ENCODE assay signal across 9 cellular contexts in the genomic region with DNA sequence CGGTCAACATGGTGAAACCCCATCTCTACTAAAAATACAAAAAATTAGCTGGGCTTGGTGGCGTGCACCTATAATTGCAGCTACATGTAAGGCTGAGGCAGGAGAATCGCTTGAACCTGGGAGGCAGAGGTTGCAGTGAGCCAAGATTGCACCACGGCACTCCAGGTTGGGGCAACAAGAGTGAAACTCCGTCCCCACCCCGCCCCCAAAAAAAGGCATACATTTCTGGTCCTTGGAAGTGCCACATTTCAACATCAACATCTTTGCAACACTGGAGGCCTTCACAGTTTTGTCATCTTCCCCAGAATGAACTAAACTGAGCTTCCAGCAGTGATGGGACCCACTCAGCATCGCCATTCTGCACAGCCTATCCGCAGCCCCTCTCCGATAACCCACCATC. TPM values are rescaled to one million over a fixed set of nuclear protein-coding genes. Genes with fewer than 3 reads are reported as not detected.
DNase-seq lines count a peak whose midpoint lies in the region; TF ChIP-seq lines count a peak whose summit lies in the region.
"Had no signal": no experiment of that assay in that cellular context is flagged by ENCODE, and none has a peak within 500 bp of the region (broad histone marks: within the 10 kb centered on the region; RNA-seq: fewer than 3 reads in every experiment).

No MANE protein-coding gene starts in this region.

- no peaks in the 10 kb centered on the region for H3K27me3 Mint-ChIP-seq in activated CD4-positive, alpha-beta T cell treated with anti-CD3 and anti-CD28 coated beads, Interleukin-2, amount 10 ng/mL, durations not matched to agents 7 days and 5 days
- no peaks in the 10 kb centered on the region for H3K27me3 Mint-ChIP-seq in activated T-helper 1 cell treated with anti-CD3 and anti-CD28 coated beads, Interleukin-12 subunit alpha, Interleukin-12 subunit beta, Interleukin-2, Interleukin-4 antibody, amounts not matched to agents 30 ng/mL and 10 ng/mL and 1 ng/mL, durations not matched to agents 14 hours and 24 hours and 36 hours (ENCODE audit: insufficient read depth)

- no peaks in the 10 kb centered on the region for H3K9me3 Mint-ChIP-seq in activated CD4-positive, alpha-beta T cell treated with anti-CD3 and anti-CD28 coated beads, Interleukin-2, amount 10 ng/mL, durations not matched to agents 7 days and 5 days
- no peaks in the 10 kb centered on the region for H3K9me3 Mint-ChIP-seq in activated T-helper 1 cell treated with anti-CD3 and anti-CD28 coated beads, Interleukin-12 subunit alpha, Interleukin-12 subunit beta, Interleukin-2, Interleukin-4 antibody, amounts not matched to agents 30 ng/mL and 10 ng/mL and 1 ng/mL, durations not matched to agents 14 hours and 24 hours and 36 hours

- POLR2A ChIA-PET in activated CD4-positive, alpha-beta T cell treated with anti-CD3 and anti-CD28 coated beads, Interleukin-2, amount 10 ng/mL, durations not matched to agents 7 days and 5 days (lab: Charles Lee) = no interaction called here

- H3K4me3 ChIP-seq in mucosa of rectum (ENCODE audit: low read length in 2 of 2) (peak overlapping the region in 1 of 2 donors; percentile 31), thymus (ENCODE audit: low read length) (no peak overlapping the region), ascending aorta (no peak overlapping the region)

- no peaks in the 10 kb centered on the region for H3K9me3 ChIP-seq in mucosa of rectum (ENCODE audit: control insufficient read depth in 2 of 2, low read length in 2 of 2)
- H3K9me3 ChIP-seq in thymus (ENCODE audit: control insufficient read depth) = no peaks in the 10 kb centered on the region
- H3K9me3 ChIP-seq in ascending aorta = no peaks in the 10 kb centered on the region

- H3K36me3 ChIP-seq in mucosa of rectum (ENCODE audit: control insufficient read depth in 2 of 2, insufficient read depth in 2 of 2, low read length in 2 of 2) = peaks cover 26 to 34% of the 10 kb centered on the region in 2 donors
- peaks cover 48% of the 10 kb centered on the region for H3K36me3 ChIP-seq in thymus (ENCODE audit: control insufficient read depth, insufficient read depth)
- no peaks in the 10 kb centered on the region for H3K36me3 ChIP-seq in ascending aorta

- H3K36me3 Mint-ChIP-seq in activated CD4-positive, alpha-beta T cell treated with anti-CD3 and anti-CD28 coated beads, Interleukin-2, amount 10 ng/mL, durations not matched to agents 7 days and 5 days (ENCODE audit: low read depth) = peaks cover 39% of the 10 kb centered on the region
- peaks cover 32% of the 10 kb centered on the region for H3K36me3 Mint-ChIP-seq in activated T-helper 1 cell treated with anti-CD3 and anti-CD28 coated beads, Interleukin-12 subunit alpha, Interleukin-12 subunit beta, Interleukin-2, Interleukin-4 antibody, amounts not matched to agents 30 ng/mL and 10 ng/mL and 1 ng/mL, durations not matched to agents 14 hours and 24 hours and 36 hours (ENCODE audit: low read depth)

- TF ChIP-seq CTCF in ascending aorta (IDR thresholded peaks at IDR 0.05) = no peak

- WGBS in thymus = 97% methylated on average over 9 of the region's 9 CpGs

- H3K4me1 ChIP-seq in mucosa of rectum (ENCODE audit: control insufficient read depth in 2 of 2, insufficient read depth in 2 of 2, low read length in 2 of 2) = peaks cover 61 to 66% of the 10 kb centered on the region in 2 donors
- H3K4me1 ChIP-seq in thymus (ENCODE audit: control insufficient read depth, insufficient read depth, low read length) = peaks cover 77% of the 10 kb centered on the region
- peaks cover 8 to 30% of the 10 kb centered on the region in 2 donors for H3K4me1 ChIP-seq in ascending aorta

- no peak for DNase-seq in activated CD4-positive, alpha-beta T cell treated with anti-CD3 and anti-CD28 coated beads, Interleukin-2, amount 10 ng/mL, durations not matched to agents 7 days and 5 days
- DNase-seq in activated CD4-positive, alpha-beta T cell treated with anti-CD3 and anti-CD28 coated beads, Interleukin-2, amount 50 U/mL, for 4 hours = no peak
- DNase-seq in activated T-helper 1 cell treated with anti-CD3 and anti-CD28 coated beads, Interleukin-12 subunit alpha, Interleukin-12 subunit beta, Interleukin-2, Interleukin-4 antibody, amounts not matched to agents 30 ng/mL and 10 ng/mL and 1 ng/mL, durations not matched to agents 14 hours and 24 hours and 36 hours (ENCODE audit: low spot score) = no peak
- DNase-seq in head of caudate nucleus (no peak), ascending aorta (ENCODE audit: low spot score in 2 of 2) (no peak), activated gamma-delta T cell treated with Interleukin-2 at 50 U/mL for 16 hours (no peak)

- intact Hi-C loops in activated T-helper 1 cell treated with anti-CD3 and anti-CD28 coated beads, Interleukin-12 subunit alpha, Interleukin-12 subunit beta, Interleukin-2, Interleukin-4 antibody, amounts not matched to agents 30 ng/mL and 10 ng/mL and 1 ng/mL, durations not matched to agents 14 hours and 24 hours and 36 hours (cut with micrococcal nuclease) = no loop called here
- intact Hi-C loops in head of caudate nucleus (cut with DNase I) = no loop called here
- intact Hi-C loops in ascending aorta (cut with DNase I) = no loop called here

- H3K4me3 Mint-ChIP-seq in activated CD4-positive, alpha-beta T cell treated with anti-CD3 and anti-CD28 coated beads, Interleukin-2, amount 10 ng/mL, durations not matched to agents 7 days and 5 days = no peak overlapping the region
- H3K4me3 Mint-ChIP-seq in activated T-helper 1 cell treated with anti-CD3 and anti-CD28 coated beads, Interleukin-12 subunit alpha, Interleukin-12 subunit beta, Interleukin-2, Interleukin-4 antibody, amounts not matched to agents 30 ng/mL and 10 ng/mL and 1 ng/mL, durations not matched to agents 14 hours and 24 hours and 36 hours = no peak overlapping the region

- peaks cover 82% of the 10 kb centered on the region for H3K4me1 Mint-ChIP-seq in activated CD4-positive, alpha-beta T cell treated with anti-CD3 and anti-CD28 coated beads, Interleukin-2, amount 10 ng/mL, durations not matched to agents 7 days and 5 days
- peaks cover 84% of the 10 kb centered on the region for H3K4me1 Mint-ChIP-seq in activated T-helper 1 cell treated with anti-CD3 and anti-CD28 coated beads, Interleukin-12 subunit alpha, Interleukin-12 subunit beta, Interleukin-2, Interleukin-4 antibody, amounts not matched to agents 30 ng/mL and 10 ng/mL and 1 ng/mL, durations not matched to agents 14 hours and 24 hours and 36 hours (ENCODE audit: low read depth)

- H3K9ac ChIP-seq in mucosa of rectum (ENCODE audit: low read depth in 1 of 2, low read length in 2 of 2) = no peak overlapping the region

- no peaks in the 10 kb centered on the region for H3K27me3 ChIP-seq in mucosa of rectum (ENCODE audit: control insufficient read depth in 2 of 2, insufficient read depth in 2 of 2, low read length in 2 of 2)
- no peaks in the 10 kb centered on the region for H3K27me3 ChIP-seq in thymus (ENCODE audit: control insufficient read depth, insufficient read depth)
- H3K27me3 ChIP-seq in ascending aorta = no peaks in the 10 kb centered on the region

- H3K27ac Mint-ChIP-seq in activated CD4-positive, alpha-beta T cell treated with anti-CD3 and anti-CD28 coated beads, Interleukin-2, amount 10 ng/mL, durations not matched to agents 7 days and 5 days = peak overlapping the region; percentile 43
- peak overlapping the region; percentile 35 for H3K27ac Mint-ChIP-seq in activated T-helper 1 cell treated with anti-CD3 and anti-CD28 coated beads, Interleukin-12 subunit alpha, Interleukin-12 subunit beta, Interleukin-2, Interleukin-4 antibody, amounts not matched to agents 30 ng/mL and 10 ng/mL and 1 ng/mL, durations not matched to agents 14 hours and 24 hours and 36 hours

- H3K27ac ChIP-seq in mucosa of rectum (ENCODE audit: low read depth in 2 of 2, low read length in 2 of 2) (peak overlapping the region; percentile 65 to 75), thymus (ENCODE audit: low read depth) (peak overlapping the region; percentile 3), ascending aorta (no peak overlapping the region)
- H3K27ac ChIP-seq: epithelial cell of prostate had no signal

- CTCF ChIA-PET in activated CD4-positive, alpha-beta T cell treated with anti-CD3 and anti-CD28 coated beads, Interleukin-2, amount 10 ng/mL, durations not matched to agents 7 days and 5 days (lab: Charles Lee) = interaction anchor here (1.6 to 15.0 kb wide), 4 partner anchors 12 to 59 kb away, joined by 3 to 209 read pairs (median 10); no protein-coding TSS in a partner anchor

RNA-seq across cellular contexts. Expression of a gene that starts 36.6 kb away (rescaled TPM):
- 10 to 100 TPM; 30.1 to 30.9 TPM for total RNA-seq in activated CD4-positive, alpha-beta T cell treated with anti-CD3 and anti-CD28 coated beads, Interleukin-2, amount 10 ng/mL, durations not matched to agents 7 days and 5 days
- 31.8 and 32.7 TPM in 2 replicates for total RNA-seq in activated T-helper 1 cell treated with anti-CD3 and anti-CD28 coated beads, Interleukin-12 subunit alpha, Interleukin-12 subunit beta, Interleukin-2, Interleukin-4 antibody, amounts not matched to agents 30 ng/mL and 10 ng/mL and 1 ng/mL, durations not matched to agents 14 hours and 24 hours and 36 hours
- 46.2 TPM for polyA plus RNA-seq in thymus
- 52.5 TPM for total RNA-seq in ascending aorta

Comparison
In these comparisons a context has a peak if more than half of its experiments do, and no peak if none do; other contexts are left out.
1. H3K27ac ChIP-seq: peak in mucosa of rectum (2 of 2) and thymus (single experiment); none in ascending aorta (0 of 2).